1 cellular context compared by ENCODE assay signal in genomic region chr1:111639602-111640198, GRCh38.
TF ChIP-seq lines count a peak whose summit lies in the region.

No MANE protein-coding gene starts in this region.

TF ChIP-seq in HepG2, 621 proteins besides CTCF, POLR2A, EP300 and RAD21 (continued from another document and continues in another):
- TF ChIP-seq ZBED4 (CRISPR knock-in tag; IDR thresholded peaks at IDR 0.05; ENCODE audit: borderline replicate concordance) (no peak), MED13 (CRISPR knock-in tag; IDR thresholded peaks at IDR 0.05) (no peak), ZNF646 (CRISPR knock-in tag; IDR thresholded peaks at IDR 0.05) (peak; percentile 73; the same call in 1 of the 2 replicates), MTF2 (CRISPR knock-in tag; IDR thresholded peaks at IDR 0.05; ENCODE audit: borderline replicate concordance) (no peak), ZNF407 (CRISPR knock-in tag; IDR thresholded peaks at IDR 0.05; ENCODE audit: not compliant biosample characterization) (no peak), HNF4A (CRISPR knock-in tag; IDR thresholded peaks at IDR 0.05) (peak; percentile 71), FIP1L1 (IDR thresholded peaks at IDR 0.05; ENCODE audit: borderline replicate concordance, insufficient read depth, low read depth, low read length) (no peak), SNAPC4 (CRISPR knock-in tag; IDR thresholded peaks at IDR 0.05) (no peak), GATAD2A (CRISPR knock-in tag; IDR thresholded peaks at IDR 0.05) (peak; percentile 16; the same call in 1 of the 2 replicates), YEATS2 (CRISPR knock-in tag; IDR thresholded peaks at IDR 0.05; ENCODE audit: borderline replicate concordance) (no peak), ZSCAN29 (CRISPR knock-in tag; conservative IDR thresholded peaks at IDR 0.05) (no peak), FOXA1 (IDR thresholded peaks at IDR 0.05) (no peak), FOXA1 (CRISPR knock-in tag; IDR thresholded peaks at IDR 0.05) (no peak), GATA4 (IDR thresholded peaks at IDR 0.05; ENCODE audit: borderline replicate concordance, low read depth) (peak; percentile 19; the same call in 1 of the 2 replicates), MAFG (CRISPR knock-in tag; IDR thresholded peaks at IDR 0.05) (no peak), HBP1 (CRISPR knock-in tag; IDR thresholded peaks at IDR 0.05; ENCODE audit: low read depth) (no peak), PITX1 (CRISPR knock-in tag; IDR thresholded peaks at IDR 0.05) (peak; percentile 71), PCBP1 (IDR thresholded peaks at IDR 0.05; ENCODE audit: borderline replicate concordance, low read depth, low read length) (no peak), NCOA2 (CRISPR knock-in tag; IDR thresholded peaks at IDR 0.05) (no peak), ZNF138 (CRISPR knock-in tag; IDR thresholded peaks at IDR 0.05; ENCODE audit: low read depth) (no peak), KLF15 (CRISPR knock-in tag; IDR thresholded peaks at IDR 0.05; ENCODE audit: borderline replicate concordance) (no peak), ZNF839 (CRISPR knock-in tag; IDR thresholded peaks at IDR 0.05; ENCODE audit: borderline replicate concordance) (no peak), FOXJ3 (CRISPR knock-in tag; IDR thresholded peaks at IDR 0.05; ENCODE audit: borderline replicate concordance) (peak; percentile 38; the same call in 1 of the 2 replicates)
